17 cellular contexts compared by ENCODE assay signal in genomic region chr9:107293555-107294085, GRCh38.
"Had no signal": no experiment of that assay in that cellular context is flagged by ENCODE, and none has a peak within 500 bp of the region (broad histone marks: within the 10 kb centered on the region; RNA-seq: fewer than 3 reads in every experiment).

No MANE protein-coding gene starts in this region.

- H3K27ac ChIP-seq: colonic mucosa, left ventricle myocardium inferior, neutrophil, testis had no signal

- H3K9me3 ChIP-seq: colonic mucosa, left ventricle myocardium inferior, mucosa of descending colon, neutrophil, testis had no signal

- H3K27me3 ChIP-seq: colonic mucosa, neutrophil, testis had no signal

- ATAC-seq: activated T-helper 17 cell treated with anti-CD3 and anti-CD28 coated beads, Interleukin-2, amount 50 U/mL, for 72 hours; mucosa of descending colon; naive thymus-derived CD4-positive, alpha-beta T cell; stimulated activated naive CD8-positive, alpha-beta T cell treated with anti-CD3 and anti-CD28 coated beads, Interleukin-15, Interleukin-2, amounts not matched to agents 100 U/mL and 50 U/mL, for 24 hours had no signal

- H3K36me3 ChIP-seq: colonic mucosa, left ventricle myocardium inferior, neutrophil had no signal

- H3K4me3 ChIP-seq: colonic mucosa, left ventricle myocardium inferior, mucosa of descending colon, skin epidermis, testis had no signal

- FAIRE-seq: kidney had no signal

- DNase-seq: activated B cell treated with CpG ODN at 0.5 μM for 24 hours; activated CD4-positive, alpha-beta T cell treated with anti-CD3 and anti-CD28 coated beads, Interleukin-2, amount 10 ng/mL, durations not matched to agents 7 days and 5 days; activated naive CD4-positive, alpha-beta T cell treated with Interleukin-2 at 50 U/mL for 16 hours; colonic mucosa; hippocampal formation; kidney; left ventricle myocardium inferior; mucosa of descending colon; naive thymus-derived CD4-positive, alpha-beta T cell; stimulated activated CD4-positive, alpha-beta T cell treated with anti-CD3 and anti-CD28 coated beads, Interleukin-4, amount 100 ng/mL, for 24 hours; stimulated activated CD8-positive, alpha-beta memory T cell treated with anti-CD3 and anti-CD28 coated beads, Interleukin-4, amount 100 ng/mL, for 48 hours; stimulated activated naive CD8-positive, alpha-beta T cell treated with anti-CD3 and anti-CD28 coated beads, Interleukin-15, Interleukin-2, amounts not matched to agents 100 U/mL and 50 U/mL, for 24 hours; SW 1271; testis had no signal

- H3K4me1 ChIP-seq: colonic mucosa had no signal
